In genomic region chr5:57396701-57397100, GRCh38 we compare ENCODE assay signal across 26 cellular contexts.
"Had no signal": no experiment of that assay in that cellular context is flagged by ENCODE, and none has a peak within 500 bp of the region (broad histone marks: within the 10 kb centered on the region; RNA-seq: fewer than 3 reads in every experiment).

No MANE protein-coding gene starts in this region.

- DNase-seq: hypothalamus; immature natural killer cell; kidney; left colon; left lung; lower lobe of right lung; mammary epithelial cell; mesenchymal stem cell; naive thymus-derived CD8-positive, alpha-beta T cell; ovary; right lobe of liver; stimulated activated CD4-positive, alpha-beta T cell treated with anti-CD3 and anti-CD28 coated beads, Interleukin-1b, Interleukin-23, amount 100 ng/mL, for 48 hours; stimulated activated CD4-positive, alpha-beta T cell treated with anti-CD3 and anti-CD28 coated beads, Interleukin-2, amount 100 ng/mL, for 48 hours; stimulated activated CD4-positive, alpha-beta T cell treated with anti-CD3 and anti-CD28 coated beads, Interleukin-4, amount 100 ng/mL, for 4 hours; stimulated activated CD8-positive, alpha-beta memory T cell treated with anti-CD3 and anti-CD28 coated beads, Interleukin-4, amount 100 ng/mL, for 48 hours; stimulated activated naive CD8-positive, alpha-beta T cell treated with anti-CD3 and anti-CD28 coated beads, Interleukin-15, Interleukin-2, amounts not matched to agents 100 U/mL and 50 U/mL, for 24 hours; stomach; testis; thyroid gland; transverse colon; upper lobe of right lung had no signal

- H3K4me1 ChIP-seq: left lung, lower lobe of right lung, right atrium auricular region, right lobe of liver, stomach, testis, thyroid gland, transverse colon, upper lobe of right lung had no signal

- ATAC-seq: left colon; left lung; lower lobe of right lung; naive thymus-derived CD8-positive, alpha-beta T cell; right lobe of liver; stimulated activated memory B cell treated with anti-CD40 and anti-IgM and Interleukin-4, amounts not matched to agents 10 μg/mL and 1 μg/mL and 100 μg/mL, for 72 hours; stimulated activated naive CD8-positive, alpha-beta T cell treated with anti-CD3 and anti-CD28 coated beads, Interleukin-15, Interleukin-2, amounts not matched to agents 100 U/mL and 50 U/mL, for 24 hours; upper lobe of right lung had no signal

- H3K27me3 ChIP-seq: left lung, ovary, right atrium auricular region, right lobe of liver, stomach, testis, thyroid gland, transverse colon, upper lobe of right lung had no signal

- H3K9me3 ChIP-seq: left lung, lower lobe of right lung, ovary, right lobe of liver, stomach, testis, thyroid gland, transverse colon, upper lobe of right lung had no signal

- H3K27me3 Mint-ChIP-seq: progenitor cell of endocrine pancreas had no signal

- H3K27ac ChIP-seq: left lung, lower lobe of right lung, ovary, right atrium auricular region, right lobe of liver, stomach, testis, thyroid gland, transverse colon, upper lobe of right lung had no signal

- H3K4me1 Mint-ChIP-seq: immature natural killer cell; naive thymus-derived CD8-positive, alpha-beta T cell; nephron; stimulated activated memory B cell treated with anti-CD40 and anti-IgM and Interleukin-4, amounts not matched to agents 10 μg/mL and 1 μg/mL and 100 μg/mL, for 72 hours had no signal

- H3K36me3 Mint-ChIP-seq: immature natural killer cell; naive thymus-derived CD8-positive, alpha-beta T cell; stimulated activated memory B cell treated with anti-CD40 and anti-IgM and Interleukin-4, amounts not matched to agents 10 μg/mL and 1 μg/mL and 100 μg/mL, for 72 hours had no signal

- H3K4me2 ChIP-seq: smooth muscle cell had no signal

- H3K4me3 ChIP-seq: left lung, lower lobe of right lung, ovary, right atrium auricular region, right lobe of liver, smooth muscle cell, stomach, testis, thyroid gland, transverse colon, upper lobe of right lung had no signal

- H3K36me3 ChIP-seq: left lung, lower lobe of right lung, ovary, right atrium auricular region, right lobe of liver, stomach, thyroid gland, transverse colon, upper lobe of right lung had no signal

- H3K4me3 Mint-ChIP-seq: immature natural killer cell; naive thymus-derived CD8-positive, alpha-beta T cell; nephron; stimulated activated memory B cell treated with anti-CD40 and anti-IgM and Interleukin-4, amounts not matched to agents 10 μg/mL and 1 μg/mL and 100 μg/mL, for 72 hours had no signal

- H3K27ac Mint-ChIP-seq: immature natural killer cell; naive thymus-derived CD8-positive, alpha-beta T cell; nephron; progenitor cell of endocrine pancreas; stimulated activated memory B cell treated with anti-CD40 and anti-IgM and Interleukin-4, amounts not matched to agents 10 μg/mL and 1 μg/mL and 100 μg/mL, for 72 hours had no signal
